ENCODE assay signal across 20 cellular contexts in the genomic region with DNA sequence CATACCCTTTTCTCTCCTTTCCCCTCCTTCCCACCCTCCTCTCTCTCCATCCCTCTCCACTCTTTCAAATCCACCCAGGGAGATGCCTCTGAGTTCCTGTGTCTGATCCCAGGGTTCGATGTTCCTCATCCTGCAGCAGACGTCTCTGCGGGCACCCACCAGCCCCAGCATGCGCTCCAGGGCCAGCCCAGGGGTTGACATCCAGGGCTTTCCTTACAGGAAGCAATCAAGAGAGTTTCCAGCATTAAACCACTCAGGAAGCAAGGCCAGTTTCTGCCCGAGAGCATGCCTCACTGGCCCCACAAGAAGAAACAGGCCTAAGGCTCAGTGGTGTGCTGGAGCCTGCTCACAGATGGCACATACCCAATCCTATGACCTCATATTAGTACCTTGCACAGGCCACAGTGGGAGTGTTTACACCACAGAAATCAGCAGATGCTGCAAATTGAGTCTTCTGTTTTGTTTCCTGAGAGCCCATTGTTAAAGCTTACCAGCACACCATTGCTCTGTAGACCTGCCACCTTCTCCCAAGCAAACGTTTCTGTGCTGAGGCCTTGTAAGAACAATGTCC. TPM values are rescaled to one million over a fixed set of nuclear protein-coding genes. Genes with fewer than 3 reads are reported as not detected.
DNase-seq lines count a peak whose midpoint lies in the region; ATAC-seq and TF ChIP-seq lines count a peak whose summit lies in the region.
"Had no signal": no experiment of that assay in that cellular context is flagged by ENCODE, and none has a peak within 500 bp of the region (broad histone marks: within the 10 kb centered on the region; RNA-seq: fewer than 3 reads in every experiment).

No MANE protein-coding gene starts in this region.

- H3K79me1 ChIP-seq in IMR-90 (ENCODE audit: low read depth in 1 of 2, low read length in 2 of 2): no peaks in the 10 kb centered on the region

- H2AK5ac ChIP-seq in IMR-90 (ENCODE audit: low read depth, low read length): no peak overlapping the region

- H3K36me3 ChIP-seq in IMR-90 (ENCODE audit: control insufficient read depth, insufficient read depth, low read length) (no peaks in the 10 kb centered on the region), esophagus muscularis mucosa (no peaks in the 10 kb centered on the region), hepatocyte (replicated peaks; ENCODE audit: insufficient read depth, low read depth) (no peaks in the 10 kb centered on the region), colonic mucosa (no peaks in the 10 kb centered on the region), right atrium auricular region (no peaks in the 10 kb centered on the region)

- no peak overlapping the region for H3K4ac ChIP-seq in IMR-90 (ENCODE audit: low read depth, low read length)

- ATAC-seq in IMR-90 (ENCODE audit: low read depth): no peak
- ATAC-seq: GM12878, HCT116, Panc1 had no signal

- no peak for TF ChIP-seq EP300 in esophagus muscularis mucosa (IDR thresholded peaks at IDR 0.05)

- no peak overlapping the region for H4K5ac ChIP-seq in IMR-90 (ENCODE audit: low read depth, low read length)

- no peak overlapping the region for H3K18ac ChIP-seq in IMR-90 (ENCODE audit: low read depth, low read length)

- no peak overlapping the region for H2BK20ac ChIP-seq in IMR-90 (ENCODE audit: low read depth, low read length)

- intact Hi-C loops in IMR-90 (cut with micrococcal nuclease): no loop called here
- intact Hi-C loops in esophagus muscularis mucosa (cut with DNase I): no loop called here
- intact Hi-C loops in colonic mucosa (cut with DNase I): no loop called here

- H2BK120ac ChIP-seq in IMR-90 (ENCODE audit: low read depth, low read length): no peak overlapping the region

- no peak overlapping the region for H2AK9ac ChIP-seq in IMR-90 (replicated peaks; ENCODE audit: low read depth, low read length, poor library complexity)

- H3K4me1 ChIP-seq in IMR-90 (ENCODE audit: control insufficient read depth, insufficient read depth, low read length) (no peaks in the 10 kb centered on the region), esophagus muscularis mucosa (no peaks in the 10 kb centered on the region), hepatocyte (ENCODE audit: insufficient read depth) (no peaks in the 10 kb centered on the region), colonic mucosa (no peaks in the 10 kb centered on the region), right atrium auricular region (no peaks in the 10 kb centered on the region)

- WGBS in IMR-90 (ENCODE audit: extremely low coverage in 2 of 2, insufficient read length in 1 of 2), 2 experiments: 80% methylated on average over 1 of the region's 6 CpGs; no CpG with 5 or more reads in 1 of the 2 experiments
- WGBS in esophagus muscularis mucosa: 69% methylated on average over 6 of the region's 6 CpGs
- WGBS in hepatocyte (ENCODE audit: low lambda C conversion rate, missing lambda C conversion rate): 79% methylated on average over 6 of the region's 6 CpGs

- DNase-seq in IMR-90 (peak; percentile 6), epithelial cell of prostate (ENCODE audit: low read depth, low spot score) (peak; percentile 71), midbrain (lab: John Stamatoyannopoulos, UW) (peak; percentile 12), esophagus muscularis mucosa (ENCODE audit: extremely low spot score) (no peak), hepatocyte (ENCODE audit: low spot score) (no peak), colonic mucosa (no peak), right atrium auricular region (ENCODE audit: low spot score) (no peak)
- DNase-seq: CD4-positive, CD25-positive, alpha-beta regulatory T cell; DMS53; KBM-7; NCI-H1092 treated with DMSO at 0.1 percent for 48 hours; NCI-H187; NCI-H446; NCI-H774; SHP77 had no signal

- no peak overlapping the region for H2AFZ ChIP-seq in IMR-90 (replicated peaks; ENCODE audit: low read length, poor library complexity)
- no peak overlapping the region for H2AFZ ChIP-seq in hepatocyte

- no peak overlapping the region for H3K9ac ChIP-seq in IMR-90 (ENCODE audit: low read depth, low read length)
- no peak overlapping the region for H3K9ac ChIP-seq in colonic mucosa (ENCODE audit: low read depth in 2 of 2, low read length in 2 of 2)

- H3K79me2 ChIP-seq in hepatocyte: no peaks in the 10 kb centered on the region

- H3K9me1 ChIP-seq in IMR-90 (ENCODE audit: insufficient read depth, low read length): no peaks in the 10 kb centered on the region

- no peak overlapping the region for H3K14ac ChIP-seq in IMR-90 (replicated peaks; ENCODE audit: low read depth, low read length)

- CTCF ChIA-PET in IMR-90 (lab: Yijun Ruan, JAX): no interaction called here

- TF ChIP-seq CTCF in IMR-90 (conservative IDR thresholded peaks at IDR 0.05; ENCODE audit: low read depth, low read length) (no peak), esophagus muscularis mucosa (IDR thresholded peaks at IDR 0.05) (no peak), hepatocyte (IDR thresholded peaks at IDR 0.05; ENCODE audit: poor library complexity) (no peak), colonic mucosa (IDR thresholded peaks at IDR 0.05) (no peak), right atrium auricular region (IDR thresholded peaks at IDR 0.05) (no peak)

- H3K23ac ChIP-seq in IMR-90 (ENCODE audit: low read depth, low read length): no peak overlapping the region

- H4K8ac ChIP-seq in IMR-90 (ENCODE audit: low read depth in 2 of 2, low read length in 2 of 2): no peak overlapping the region

- H4K91ac ChIP-seq in IMR-90 (ENCODE audit: insufficient read depth, low read depth, low read length): no peak overlapping the region

- no peak overlapping the region for H2BK15ac ChIP-seq in IMR-90 (ENCODE audit: low read depth, low read length)

- H3K27me3 ChIP-seq in IMR-90 (ENCODE audit: control insufficient read depth, insufficient read depth, low read length) (peaks cover 38% of the 10 kb centered on the region), esophagus muscularis mucosa (peaks cover 0 to 43% (median under 1%) of the 10 kb centered on the region in 4 donors), hepatocyte (peaks cover 15% of the 10 kb centered on the region), colonic mucosa (no peaks in the 10 kb centered on the region), right atrium auricular region (no peaks in the 10 kb centered on the region)

- H3K4me3 ChIP-seq in IMR-90 (ENCODE audit: insufficient read depth, low read depth, low read length): no peak overlapping the region
- no peak overlapping the region for H3K4me3 ChIP-seq in esophagus muscularis mucosa
- H3K4me3 ChIP-seq in hepatocyte: no peak overlapping the region
- no peak overlapping the region for H3K4me3 ChIP-seq in colonic mucosa
- H3K4me3 ChIP-seq in right atrium auricular region: no peak overlapping the region
- H3K4me3 ChIP-seq: GM12878 had no signal

- no peaks in the 10 kb centered on the region for H4K20me1 ChIP-seq in IMR-90 (ENCODE audit: insufficient read depth, low read length)
- H4K20me1 ChIP-seq in hepatocyte (ENCODE audit: insufficient read depth, poor library complexity, severe bottlenecking): no peaks in the 10 kb centered on the region

- H3K9me3 ChIP-seq in IMR-90 (ENCODE audit: control insufficient read depth, insufficient read depth, low read length): no peaks in the 10 kb centered on the region
- H3K9me3 ChIP-seq in esophagus muscularis mucosa: no peaks in the 10 kb centered on the region
- no peaks in the 10 kb centered on the region for H3K9me3 ChIP-seq in hepatocyte (ENCODE audit: low read depth)
- H3K9me3 ChIP-seq in colonic mucosa: no peaks in the 10 kb centered on the region
- no peaks in the 10 kb centered on the region for H3K9me3 ChIP-seq in right atrium auricular region

- POLR2A ChIA-PET in IMR-90 (lab: Charles Lee; ENCODE audit: unreplicated experiment): no interaction called here

- TF ChIP-seq RAD21 in IMR-90 (IDR thresholded peaks at IDR 0.05; ENCODE audit: low read length): no peak

- no peaks in the 10 kb centered on the region for H3K9me2 ChIP-seq in hepatocyte (replicated peaks; ENCODE audit: insufficient read depth)

- no peak for TF ChIP-seq POLR2A in IMR-90 (IDR thresholded peaks at IDR 0.05; ENCODE audit: low read depth, low read length)
- no peak for TF ChIP-seq POLR2A in esophagus muscularis mucosa (IDR thresholded peaks at IDR 0.05; ENCODE audit: low read depth)

- no peak overlapping the region for H2BK5ac ChIP-seq in IMR-90 (ENCODE audit: low read depth, low read length, poor library complexity, severe bottlenecking)

- H3K56ac ChIP-seq in IMR-90 (ENCODE audit: extremely low read depth, insufficient read depth, low read length): no peak overlapping the region

- dilution Hi-C loops in IMR-90 (cut with HindIII; ENCODE audit: low sequenced_read_pairs, unreplicated experiment): no loop called here

- H3K27ac ChIP-seq in IMR-90 (ENCODE audit: insufficient read depth, low read length) (no peak overlapping the region), angular gyrus (ENCODE audit: low read depth, low read length) (peak overlapping the region; percentile 75), epithelial cell of prostate (no peak overlapping the region), esophagus muscularis mucosa (replicated peaks in 1 of 4) (no peak overlapping the region), hepatocyte (no peak overlapping the region), colonic mucosa (no peak overlapping the region), right atrium auricular region (no peak overlapping the region)
- H3K27ac ChIP-seq: HL-60 had no signal

- in situ Hi-C loops in IMR-90 (cut with MboI; ENCODE audit: low sequenced_read_pairs): no loop called here

- H3K4me2 ChIP-seq in IMR-90 (ENCODE audit: low read depth, low read length): no peak overlapping the region
- no peak overlapping the region for H3K4me2 ChIP-seq in hepatocyte

- BruUV-seq in IMR-90 (replicated peaks; lab: Mats Ljungman, UMichigan): no TSS peak

TF ChIP-seq in IMR-90, 13 proteins besides CTCF, POLR2A, EP300 and RAD21 (continues in another document):
- TF ChIP-seq MAZ (IDR thresholded peaks at IDR 0.05; ENCODE audit: borderline replicate concordance, low read depth, low read length) (no peak), SMC3 (IDR thresholded peaks at IDR 0.05; ENCODE audit: low read depth, low read length) (no peak), MAFK (IDR thresholded peaks at IDR 0.05; ENCODE audit: low read depth, low read length) (no peak), BHLHE40 (IDR thresholded peaks at IDR 0.05; ENCODE audit: low read depth, low read length) (no peak), MXI1 (IDR thresholded peaks at IDR 0.05; ENCODE audit: borderline replicate concordance, low read depth, low read length) (no peak)

RNA-seq across cellular contexts. Expression of gene SLC6A1, which starts 13.2 kb away (rescaled TPM):
- total RNA-seq in IMR-90 (2012; rRNA removed): not detected in 2 replicates
- 0.02 TPM in 1 of 2 replicates, not detected in the other for polyA plus RNA-seq in IMR-90 (2012; rRNA removed)
- not detected in 2 replicates for polyA plus RNA-seq in IMR-90 (2012; cell fraction: cytosol; rRNA removed)
- not detected in 2 replicates for polyA plus RNA-seq in IMR-90 (2012; cell fraction: nucleus; rRNA removed; ENCODE audit: low replicate concordance)
- under 1 TPM; 0.34 to 0.78 (median 0.46) TPM for total RNA-seq in esophagus muscularis mucosa
- total RNA-seq in hepatocyte: 3.9 and 5.7 TPM in 2 replicates
- 1.7 and 3.6 TPM in 2 replicates for polyA plus RNA-seq in hepatocyte
- total RNA-seq in colonic mucosa: under 1 TPM; 0.05 to 0.21 TPM
- total RNA-seq in right atrium auricular region: 1 to 10 TPM; 1.3 to 4.1 TPM
- total RNA-seq: CD4-positive, CD25-positive, alpha-beta regulatory T cell; GM12878 had no signal
- polyA plus RNA-seq: CD4-positive, CD25-positive, alpha-beta regulatory T cell; GM12878 had no signal

Comparison
In these comparisons a context has a peak if more than half of its experiments do, and no peak if none do; other contexts are left out.
1. DNase-seq: peak in IMR-90 (single experiment), epithelial cell of prostate (single experiment) and midbrain (single experiment); none in esophagus muscularis mucosa (single experiment), hepatocyte (single experiment), colonic mucosa (single experiment) and right atrium auricular region (single experiment).